In the genomic region with DNA sequence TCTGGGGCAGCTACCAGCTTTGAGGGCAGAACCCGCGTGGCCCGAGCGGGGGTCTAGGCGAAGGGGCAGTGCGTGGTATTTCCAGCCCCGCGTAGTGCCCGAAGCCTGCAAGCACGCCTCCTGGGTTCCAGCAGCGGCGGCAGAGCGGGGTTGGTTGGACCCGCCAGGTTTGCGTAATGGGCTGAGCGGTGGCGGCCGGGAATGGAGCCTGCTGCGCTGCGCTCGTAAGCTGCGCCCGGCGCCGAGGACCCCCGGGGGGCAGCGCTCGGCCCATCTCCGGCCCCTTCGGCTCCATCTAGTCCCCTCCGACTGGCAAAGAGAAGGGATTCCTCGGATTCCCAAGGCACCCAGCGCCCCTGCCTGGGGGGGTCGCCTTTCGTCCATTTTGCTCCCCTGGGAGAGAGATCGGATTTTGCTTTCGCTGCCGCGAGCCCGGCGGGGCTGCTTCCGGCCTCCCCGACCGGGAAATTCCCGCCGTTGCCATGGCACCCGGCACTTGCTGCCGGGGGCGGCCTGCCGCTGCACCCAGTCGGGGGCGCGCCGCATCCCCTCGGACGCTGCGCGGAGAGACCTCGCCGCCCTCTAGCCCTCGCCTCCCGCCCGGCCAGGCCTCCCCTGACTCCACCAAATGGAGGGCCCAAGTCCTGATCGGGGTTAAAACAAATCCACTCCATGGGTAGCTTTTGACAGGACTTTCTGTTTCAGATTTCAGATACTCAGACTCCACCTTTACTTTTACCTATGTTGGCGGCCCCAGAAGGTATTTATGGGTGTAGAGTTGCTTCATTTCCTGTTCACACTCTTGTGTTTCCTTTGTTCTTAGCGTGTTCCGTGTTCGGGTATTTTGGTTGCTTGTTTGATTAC, we compare ENCODE assay signal across 8 cellular contexts.
DNase-seq lines count a peak whose midpoint lies in the region; ATAC-seq and TF ChIP-seq lines count a peak whose summit lies in the region.
"Not testable (repeated sequence)": the region's sequence is repeated elsewhere in the genome, so short reads cannot be mapped to it uniquely, and the experiment has no call there.

No MANE protein-coding gene starts in this region.

- H3K27me3 ChIP-seq in right lobe of liver, gastrocnemius medialis: not testable (repeated sequence)

- DNase-seq in DMS 273 (lab: John Stamatoyannopoulos, UW; ENCODE audit: unreplicated experiment) (peak; percentile 65), NCI-H1092 treated with DMSO at 0.1 percent for 48 hours (lab: John Stamatoyannopoulos, UW) (peak; percentile 72), T-helper 9 cell (peak; percentile 62), right lobe of liver (peak; percentile 63 to 70 (median 64)), gastrocnemius medialis (peak; percentile 17 to 50), stromal cell of bone marrow (ENCODE audit: low read depth) (peak; percentile 3)
- DNase-seq in activated naive CD4-positive, alpha-beta T cell (lab: John Stamatoyannopoulos, UW), result peak in 3 of 4 experiments; percentile 26 to 62 (median 56)
- not testable (repeated sequence) for DNase-seq in epithelial cell of prostate (ENCODE audit: low read depth, low spot score)

- in situ Hi-C loops in gastrocnemius medialis (cut with MboI; ENCODE audit: low sequenced_read_pairs in 4 of 4), result not testable (repeated sequence)

- TF ChIP-seq POLR2A in right lobe of liver (IDR thresholded peaks at IDR 0.05) (peak; percentile 47), gastrocnemius medialis (IDR thresholded peaks at IDR 0.05) (peak; percentile 6 to 29)

- H3K4me1 ChIP-seq in right lobe of liver, gastrocnemius medialis: not testable (repeated sequence)

- H3K27ac ChIP-seq in epithelial cell of prostate (peak overlapping the region; percentile 88), right lobe of liver (peak overlapping the region; percentile 84 to 90 (median 85)), gastrocnemius medialis (peak overlapping the region; percentile 78 to 85 (median 82))

- intact Hi-C loops in right lobe of liver (cut with DNase I); gastrocnemius medialis (cut with DNase I; ENCODE audit: low total_unique reads): not testable (repeated sequence)

- not testable (repeated sequence) for H3K36me3 ChIP-seq in right lobe of liver, gastrocnemius medialis

- H3K9me3 ChIP-seq in right lobe of liver, gastrocnemius medialis: not testable (repeated sequence)

- ATAC-seq in right lobe of liver, gastrocnemius medialis: not testable (repeated sequence)

- H3K4me3 ChIP-seq in right lobe of liver, result peak overlapping the region; percentile 44 to 63 (median 50)
- peak overlapping the region; percentile 58 to 71 (median 63) for H3K4me3 ChIP-seq in gastrocnemius medialis

- WGBS in right lobe of liver (ENCODE audit: insufficient coverage, low coverage, low lambda C conversion rate, missing lambda C conversion rate), result 1% methylated on average over 16 of the region's 68 CpGs

- TF ChIP-seq CTCF in right lobe of liver (IDR thresholded peaks at IDR 0.05); gastrocnemius medialis (IDR thresholded peaks at IDR 0.05 in 4 of 5, conservative IDR thresholded peaks at IDR 0.05 in 1 of 5): not testable (repeated sequence)
